ENCODE assay signal across 3 cellular contexts in genomic region chr2:206540757-206541156, GRCh38.
"Had no signal": no experiment of that assay in that cellular context is flagged by ENCODE, and none has a peak within 500 bp of the region (broad histone marks: within the 10 kb centered on the region; RNA-seq: fewer than 3 reads in every experiment).

No MANE protein-coding gene starts in this region.

- DNase-seq: GDM1, GF-D8 had no signal

- ATAC-seq: GM12878 had no signal
